ENCODE assay signal across 8 cellular contexts in the genomic region with DNA sequence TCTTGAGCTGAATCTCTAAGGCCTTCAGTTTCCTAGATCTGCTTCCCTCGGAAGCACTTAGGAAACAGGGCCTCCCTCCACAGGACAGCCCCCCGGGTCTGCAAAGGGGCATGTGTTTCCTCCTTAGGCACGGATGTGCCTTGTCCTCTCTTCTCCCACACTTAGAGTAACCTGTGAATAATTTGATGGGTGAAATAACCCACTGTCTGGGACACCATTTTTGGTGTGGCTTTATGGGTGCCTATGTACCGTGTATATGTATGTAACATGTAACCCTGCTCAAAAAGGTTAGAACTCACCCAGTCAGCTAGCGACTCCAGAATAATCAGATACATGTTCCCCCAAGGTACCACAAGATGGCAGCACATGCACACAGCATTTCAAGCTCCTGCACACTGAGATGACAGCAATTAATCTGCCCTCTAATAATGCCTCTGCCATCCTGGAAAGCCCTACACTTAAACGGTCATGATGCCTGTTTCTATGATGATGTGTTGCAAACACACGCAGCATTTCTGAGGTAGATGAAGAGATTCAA.
DNase-seq lines count a peak whose midpoint lies in the region; ATAC-seq and TF ChIP-seq lines count a peak whose summit lies in the region.

No MANE protein-coding gene starts in this region.

- intact Hi-C loops in right cardiac atrium (cut with DNase I) (loop anchor here (2.0 to 10.0 kb wide), 5 partner anchors 260 to 549 kb away; no protein-coding TSS in a partner anchor), gastrocnemius medialis (cut with DNase I; ENCODE audit: low total_unique reads) (loop anchor here (1.0 to 5.0 kb wide), 4 partner anchors 260 to 548 kb away; partner anchors contain the start of genes MCM8 and TRMT6)

- CTCF ChIA-PET in T-cell (lab: Charles Lee), result interaction anchor here (0.5 to 3.5 kb wide), 28 partner anchors 18 to 549 kb away, joined by 3 to 44 read pairs (median 4); partner anchors contain the start of genes MCM8 (in 1 of the 2) and TRMT6 (in 1 of the 2)

- POLR2A ChIA-PET in T-cell (lab: Charles Lee), result interaction anchor here in 1 of 2 donors (0.6 kb wide), 1 partner anchor 25 kb away, joined by 3 read pairs; no protein-coding TSS in a partner anchor

- no peaks in the 10 kb centered on the region for H3K4me1 ChIP-seq in right cardiac atrium (ENCODE audit: control insufficient read depth, insufficient read depth, low read length)
- peaks cover 0 to 8% of the 10 kb centered on the region in 2 donors for H3K4me1 ChIP-seq in gastrocnemius medialis

- peak; percentile 93 for TF ChIP-seq CTCF in GM12873 (IDR thresholded peaks at IDR 0.05; ENCODE audit: insufficient read depth, low read depth, low read length, missing control alignments)
- peak; percentile 70 to 87 (median 82) for TF ChIP-seq CTCF in gastrocnemius medialis (IDR thresholded peaks at IDR 0.05 in 4 of 5, conservative IDR thresholded peaks at IDR 0.05 in 1 of 5)

- in situ Hi-C loops in gastrocnemius medialis (cut with MboI; ENCODE audit: low sequenced_read_pairs in 4 of 4), result loop anchor here (5.0 to 25.0 kb wide), 6 partner anchors 256 to 559 kb away; no protein-coding TSS in a partner anchor

- no peaks in the 10 kb centered on the region for H3K36me3 Mint-ChIP-seq in T-cell

- TF ChIP-seq POLR2A in gastrocnemius medialis (IDR thresholded peaks at IDR 0.05), result no peak

- no peaks in the 10 kb centered on the region for H3K36me3 ChIP-seq in gastrocnemius medialis

- ATAC-seq in HG02759 (IDR thresholded peaks at IDR 0.05; ENCODE audit: unreplicated experiment) (peak; percentile 80), T-cell (replicated peaks in 1 of 4) (peak; percentile 62 to 77 (median 72)), right cardiac atrium (peak; percentile 88 to 91), gastrocnemius medialis (peak; percentile 81 to 92), HG03039 (IDR thresholded peaks at IDR 0.05; ENCODE audit: unreplicated experiment) (no peak)

- H3K27ac ChIP-seq in right cardiac atrium (ENCODE audit: low read length), result no peak overlapping the region
- no peak overlapping the region for H3K27ac ChIP-seq in gastrocnemius medialis

- no peak overlapping the region for H3K4me3 ChIP-seq in right cardiac atrium (ENCODE audit: low read length)
- no peak overlapping the region for H3K4me3 ChIP-seq in gastrocnemius medialis

- H3K27me3 ChIP-seq in right cardiac atrium (ENCODE audit: control insufficient read depth, insufficient read depth) (no peaks in the 10 kb centered on the region), gastrocnemius medialis (no peaks in the 10 kb centered on the region)

- H3K27ac Mint-ChIP-seq in T-cell, result no peak overlapping the region

- WGBS in right cardiac atrium, result 11% methylated on average over 7 of the region's 7 CpGs

- H3K9me3 ChIP-seq in right cardiac atrium (ENCODE audit: control insufficient read depth, low read length), result no peaks in the 10 kb centered on the region
- no peaks in the 10 kb centered on the region for H3K9me3 ChIP-seq in gastrocnemius medialis

- H3K27me3 Mint-ChIP-seq in T-cell, result no peaks in the 10 kb centered on the region

- DNase-seq in NCI-H1694 (lab: John Stamatoyannopoulos, UW), result peak; percentile 90
- DNase-seq in T-cell, result peak; percentile 41 to 76 (median 67)
- peak; percentile 53 for DNase-seq in amniotic stem cell (lab: John Stamatoyannopoulos, UW)
- peak in 2 of 3 donors; percentile 50 to 76 for DNase-seq in right cardiac atrium
- DNase-seq in gastrocnemius medialis, result peak; percentile 30 to 65

- peaks cover 17 to 23% (median 20%) of the 10 kb centered on the region in 3 donors for H3K4me1 Mint-ChIP-seq in T-cell

- no peaks in the 10 kb centered on the region for H3K9me3 Mint-ChIP-seq in T-cell

- peak overlapping the region in 2 of 3 donors; percentile 35 to 67 for H3K4me3 Mint-ChIP-seq in T-cell
